1 cellular context compared by ENCODE assay signal in the genomic region with DNA sequence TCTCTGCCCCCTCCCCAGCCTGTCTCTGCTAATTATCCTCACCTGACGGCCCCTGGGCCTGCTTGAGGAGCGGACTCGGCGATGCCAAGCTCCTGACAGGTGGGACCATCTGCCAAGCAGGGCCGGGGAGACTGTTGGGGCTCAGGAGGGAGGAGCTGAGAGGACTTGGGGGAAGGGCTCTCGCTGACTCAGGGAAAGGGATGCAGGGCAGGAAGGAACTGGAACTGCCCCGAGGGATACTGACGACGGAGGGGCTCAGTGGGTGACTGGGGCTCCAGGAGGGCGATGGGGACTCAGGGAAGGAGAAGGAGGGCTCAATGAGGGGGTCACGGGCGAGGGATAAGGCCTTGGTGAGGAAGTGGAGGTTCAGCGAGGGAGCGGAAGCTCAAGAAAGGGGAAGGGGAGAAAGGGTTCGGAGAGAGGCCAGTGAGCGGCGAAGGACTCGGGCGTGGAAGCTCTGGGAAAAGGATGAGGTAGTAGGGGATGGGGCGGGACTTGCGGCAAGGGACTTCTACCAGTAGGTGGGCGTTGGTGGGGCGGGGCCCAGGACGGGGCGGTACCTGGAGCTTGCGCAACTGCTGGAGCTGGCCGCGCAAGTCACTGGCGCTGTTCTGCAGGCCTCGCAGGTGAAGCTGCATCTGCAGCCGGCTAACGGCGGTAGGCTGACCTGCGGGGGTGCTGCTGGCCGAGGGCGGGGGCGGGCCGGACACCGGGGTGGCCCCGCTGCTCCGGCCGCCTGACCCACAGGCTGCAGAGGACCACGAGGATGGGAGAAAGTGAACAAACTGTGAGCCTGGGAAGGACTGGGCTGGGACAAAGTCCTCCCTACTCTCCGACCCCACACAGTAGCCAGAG.
TF ChIP-seq lines count a peak whose summit lies in the region.

No MANE protein-coding gene starts in this region.

TF ChIP-seq in HEK293, 187 proteins besides CTCF, POLR2A, EP300 and RAD21 (continued from another document and continues in another):
- TF ChIP-seq, protein P1, sequence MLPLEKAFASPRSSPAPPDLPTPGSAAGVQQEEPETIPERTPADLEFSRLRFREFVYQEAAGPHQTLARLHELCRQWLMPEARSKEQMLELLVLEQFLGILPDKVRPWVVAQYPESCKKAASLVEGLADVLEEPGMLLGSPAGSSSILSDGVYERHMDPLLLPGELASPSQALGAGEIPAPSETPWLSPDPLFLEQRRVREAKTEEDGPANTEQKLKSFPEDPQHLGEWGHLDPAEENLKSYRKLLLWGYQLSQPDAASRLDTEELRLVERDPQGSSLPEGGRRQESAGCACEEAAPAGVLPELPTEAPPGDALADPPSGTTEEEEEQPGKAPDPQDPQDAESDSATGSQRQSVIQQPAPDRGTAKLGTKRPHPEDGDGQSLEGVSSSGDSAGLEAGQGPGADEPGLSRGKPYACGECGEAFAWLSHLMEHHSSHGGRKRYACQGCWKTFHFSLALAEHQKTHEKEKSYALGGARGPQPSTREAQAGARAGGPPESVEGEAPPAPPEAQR (tag by site-specific recombination; IDR thresholded peaks at IDR 0.05), result no peak
- TF ChIP-seq KLF9 (tag by site-specific recombination; IDR thresholded peaks at IDR 0.05; ENCODE audit: low read depth) (peak; percentile 98), ZBTB48 (tag by site-specific recombination; IDR thresholded peaks at IDR 0.05) (peak; percentile 98), ZNF701 (tag by site-specific recombination; IDR thresholded peaks at IDR 0.05) (peak; percentile 31; the same call in 1 of the 2 replicates), ZNF37A (tag by site-specific recombination; IDR thresholded peaks at IDR 0.05) (no peak), ZNF391 (tag by site-specific recombination; IDR thresholded peaks at IDR 0.05; ENCODE audit: borderline replicate concordance, low read depth) (peak; percentile 28; the same call in 1 of the 2 replicates), ZNF76 (tag by site-specific recombination; IDR thresholded peaks at IDR 0.05; ENCODE audit: borderline replicate concordance, low read depth) (peak; percentile 87), ATF2 (tag by site-specific recombination; IDR thresholded peaks at IDR 0.05; ENCODE audit: low read depth) (no peak), HOXA7 (CRISPR knock-in tag; IDR thresholded peaks at IDR 0.05; ENCODE audit: borderline replicate concordance) (no peak), ZNF248 (tag by site-specific recombination; IDR thresholded peaks at IDR 0.05) (no peak), ZNF843 (tag by site-specific recombination; IDR thresholded peaks at IDR 0.05) (peak; percentile 34), ZNF777 (tag by site-specific recombination; IDR thresholded peaks at IDR 0.05; ENCODE audit: borderline replicate concordance) (peak; percentile 96; the same call in 1 of the 2 replicates), ZNF10 (tag by site-specific recombination; IDR thresholded peaks at IDR 0.05) (peak; percentile 49; the same call in 1 of the 2 replicates), ZNF404 (tag by site-specific recombination; IDR thresholded peaks at IDR 0.05) (no peak), ZNF629 (tag by site-specific recombination; IDR thresholded peaks at IDR 0.05) (peak; percentile 81), ZNF239 (tag by site-specific recombination; IDR thresholded peaks at IDR 0.05) (no peak), ZNF366 (tag by site-specific recombination; conservative IDR thresholded peaks at IDR 0.05) (peak; percentile 86), ZBTB20 (tag by site-specific recombination; IDR thresholded peaks at IDR 0.05) (peak; percentile 73), ZNF610 (tag by site-specific recombination; IDR thresholded peaks at IDR 0.05; ENCODE audit: borderline replicate concordance) (peak; percentile 95), ZEB2 (tag by site-specific recombination; IDR thresholded peaks at IDR 0.05) (peak; percentile 52; the same call in 1 of the 2 replicates), GLIS2 (tag by site-specific recombination; IDR thresholded peaks at IDR 0.05) (peak; percentile 46), KLF10 (tag by site-specific recombination; IDR thresholded peaks at IDR 0.05) (peak; percentile 98), BCL11A (tag by site-specific recombination; IDR thresholded peaks at IDR 0.05; ENCODE audit: low read depth) (peak; percentile 24; the same call in 1 of the 2 replicates), ZBTB11 (tag by site-specific recombination; conservative IDR thresholded peaks at IDR 0.05; ENCODE audit: low read depth) (peak; percentile 27; the same call in 1 of the 2 replicates), ZNF423 (tag by site-specific recombination; IDR thresholded peaks at IDR 0.05) (no peak), ZNF585B (tag by site-specific recombination; IDR thresholded peaks at IDR 0.05) (no peak), ZNF510 (tag by site-specific recombination; IDR thresholded peaks at IDR 0.05; ENCODE audit: insufficient replicate concordance) (no peak), BCL11B (tag by site-specific recombination; IDR thresholded peaks at IDR 0.05; ENCODE audit: low read depth) (peak; percentile 40; the same call in 1 of the 2 replicates), SP3 (tag by site-specific recombination; IDR thresholded peaks at IDR 0.05) (peak; percentile 97), KLF1 (tag by site-specific recombination; IDR thresholded peaks at IDR 0.05) (peak; percentile 99), ZNF16 (tag by site-specific recombination; IDR thresholded peaks at IDR 0.05; ENCODE audit: low read depth) (no peak), SP2 (tag by site-specific recombination; IDR thresholded peaks at IDR 0.05) (peak; percentile 98), SCRT2 (tag by site-specific recombination; IDR thresholded peaks at IDR 0.05) (no peak), ZNF596 (tag by site-specific recombination; IDR thresholded peaks at IDR 0.05) (no peak), ZNF24 (tag by site-specific recombination; IDR thresholded peaks at IDR 0.05) (peak; percentile 54), GLIS1 (tag by site-specific recombination; IDR thresholded peaks at IDR 0.05) (peak; percentile 69), ZNF324 (tag by site-specific recombination; IDR thresholded peaks at IDR 0.05) (peak; percentile 77; the same call in 1 of the 2 replicates), ZFP69B (tag by site-specific recombination; IDR thresholded peaks at IDR 0.05) (0 out of 2 replicates have a peak, but pooled peaks have one; percentile 51), TRIM28 (IDR thresholded peaks at IDR 0.05; ENCODE audit: borderline replicate concordance, low read length) (no peak), ZSCAN23 (tag by site-specific recombination; IDR thresholded peaks at IDR 0.05) (peak; percentile 85; the same call in 1 of the 2 replicates), ZNF501 (tag by site-specific recombination; IDR thresholded peaks at IDR 0.05) (peak; percentile 78), ZBTB21 (tag by site-specific recombination; IDR thresholded peaks at IDR 0.05) (peak; percentile 76), YY1 (tag by site-specific recombination; IDR thresholded peaks at IDR 0.05) (no peak), ZFHX2 (tag by site-specific recombination; conservative IDR thresholded peaks at IDR 0.05) (peak; percentile 90), ZNF155 (tag by site-specific recombination; IDR thresholded peaks at IDR 0.05) (no peak), PRDM1 (tag by site-specific recombination; IDR thresholded peaks at IDR 0.05) (peak; percentile 100), ZNF335 (tag by site-specific recombination; conservative IDR thresholded peaks at IDR 0.05) (0 out of 2 replicates have a peak, but pooled peaks have one; percentile 45), ZIC2 (tag by site-specific recombination; IDR thresholded peaks at IDR 0.05) (peak; percentile 67), REPIN1 (tag by site-specific recombination; IDR thresholded peaks at IDR 0.05; ENCODE audit: low read depth) (peak; percentile 47; the same call in 1 of the 2 replicates)
- TF ChIP-seq, protein P2, sequence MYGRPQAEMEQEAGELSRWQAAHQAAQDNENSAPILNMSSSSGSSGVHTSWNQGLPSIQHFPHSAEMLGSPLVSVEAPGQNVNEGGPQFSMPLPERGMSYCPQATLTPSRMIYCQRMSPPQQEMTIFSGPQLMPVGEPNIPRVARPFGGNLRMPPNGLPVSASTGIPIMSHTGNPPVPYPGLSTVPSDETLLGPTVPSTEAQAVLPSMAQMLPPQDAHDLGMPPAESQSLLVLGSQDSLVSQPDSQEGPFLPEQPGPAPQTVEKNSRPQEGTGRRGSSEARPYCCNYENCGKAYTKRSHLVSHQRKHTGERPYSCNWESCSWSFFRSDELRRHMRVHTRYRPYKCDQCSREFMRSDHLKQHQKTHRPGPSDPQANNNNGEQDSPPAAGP (tag by site-specific recombination; IDR thresholded peaks at IDR 0.05), result peak; percentile 90
- TF ChIP-seq, protein P3, sequence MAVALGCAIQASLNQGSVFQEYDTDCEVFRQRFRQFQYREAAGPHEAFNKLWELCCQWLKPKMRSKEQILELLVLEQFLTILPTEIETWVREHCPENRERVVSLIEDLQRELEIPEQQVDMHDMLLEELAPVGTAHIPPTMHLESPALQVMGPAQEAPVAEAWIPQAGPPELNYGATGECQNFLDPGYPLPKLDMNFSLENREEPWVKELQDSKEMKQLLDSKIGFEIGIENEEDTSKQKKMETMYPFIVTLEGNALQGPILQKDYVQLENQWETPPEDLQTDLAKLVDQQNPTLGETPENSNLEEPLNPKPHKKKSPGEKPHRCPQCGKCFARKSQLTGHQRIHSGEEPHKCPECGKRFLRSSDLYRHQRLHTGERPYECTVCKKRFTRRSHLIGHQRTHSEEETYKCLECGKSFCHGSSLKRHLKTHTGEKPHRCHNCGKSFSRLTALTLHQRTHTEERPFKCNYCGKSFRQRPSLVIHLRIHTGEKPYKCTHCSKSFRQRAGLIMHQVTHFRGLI (tag by site-specific recombination; IDR thresholded peaks at IDR 0.05), result no peak
- TF ChIP-seq, protein P4, sequence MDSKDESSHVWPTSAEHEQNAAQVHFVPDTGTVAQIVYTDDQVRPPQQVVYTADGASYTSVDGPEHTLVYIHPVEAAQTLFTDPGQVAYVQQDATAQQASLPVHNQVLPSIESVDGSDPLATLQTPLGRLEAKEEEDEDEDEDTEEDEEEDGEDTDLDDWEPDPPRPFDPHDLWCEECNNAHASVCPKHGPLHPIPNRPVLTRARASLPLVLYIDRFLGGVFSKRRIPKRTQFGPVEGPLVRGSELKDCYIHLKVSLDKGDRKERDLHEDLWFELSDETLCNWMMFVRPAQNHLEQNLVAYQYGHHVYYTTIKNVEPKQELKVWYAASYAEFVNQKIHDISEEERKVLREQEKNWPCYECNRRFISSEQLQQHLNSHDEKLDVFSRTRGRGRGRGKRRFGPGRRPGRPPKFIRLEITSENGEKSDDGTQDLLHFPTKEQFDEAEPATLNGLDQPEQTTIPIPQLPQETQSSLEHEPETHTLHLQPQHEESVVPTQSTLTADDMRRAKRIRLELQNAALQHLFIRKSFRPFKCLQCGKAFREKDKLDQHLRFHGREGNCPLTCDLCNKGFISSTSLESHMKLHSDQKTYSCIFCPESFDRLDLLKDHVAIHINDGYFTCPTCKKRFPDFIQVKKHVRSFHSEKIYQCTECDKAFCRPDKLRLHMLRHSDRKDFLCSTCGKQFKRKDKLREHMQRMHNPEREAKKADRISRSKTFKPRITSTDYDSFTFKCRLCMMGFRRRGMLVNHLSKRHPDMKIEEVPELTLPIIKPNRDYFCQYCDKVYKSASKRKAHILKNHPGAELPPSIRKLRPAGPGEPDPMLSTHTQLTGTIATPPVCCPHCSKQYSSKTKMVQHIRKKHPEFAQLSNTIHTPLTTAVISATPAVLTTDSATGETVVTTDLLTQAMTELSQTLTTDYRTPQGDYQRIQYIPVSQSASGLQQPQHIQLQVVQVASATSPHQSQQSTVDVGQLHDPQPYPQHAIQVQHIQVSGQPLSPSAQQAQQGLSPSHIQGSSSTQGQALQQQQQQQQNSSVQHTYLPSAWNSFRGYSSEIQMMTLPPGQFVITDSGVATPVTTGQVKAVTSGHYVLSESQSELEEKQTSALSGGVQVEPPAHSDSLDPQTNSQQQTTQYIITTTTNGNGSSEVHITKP (tag by site-specific recombination; IDR thresholded peaks at IDR 0.05), result peak; percentile 78
